8 cellular contexts compared by ENCODE assay signal in genomic region chr19:1406818-1407661, GRCh38. TPM values are rescaled to one million over a fixed set of nuclear protein-coding genes. Genes with fewer than 3 reads are reported as not detected.
DNase-seq lines count a peak whose midpoint lies in the region; ATAC-seq and TF ChIP-seq lines count a peak whose summit lies in the region.

DAZAP1 (plus strand) TSS chr19:1407586; CDS start chr19:1407774, 188 bp downstream.

- intact Hi-C loops in Panc1 (cut with micrococcal nuclease; ENCODE audit: unreplicated experiment) (no loop called here), esophagus muscularis mucosa (cut with DNase I) (loop anchor here (10.0 kb wide), 1 partner anchor 122 kb away; the partner anchor contains the start of gene EFNA2)

- H3K4me3 ChIP-seq in KMS-11 (IDR thresholded peaks at IDR 0.05; ENCODE audit: insufficient read depth, low read depth, low read length) (peak within 1 kb of the TSS; percentile 37), Panc1 (ENCODE audit: low read depth in 2 of 2, low read length in 2 of 2) (peak within 1 kb of the TSS; percentile 77), esophagus muscularis mucosa (peak within 1 kb of the TSS; percentile 89 to 100 (median 100))

- peak within 1 kb of the TSS; percentile 91 for H3K27ac ChIP-seq in KMS-11
- peak within 1 kb of the TSS; percentile 88 for H3K27ac ChIP-seq in Panc1 (ENCODE audit: low read length)
- H3K27ac ChIP-seq in esophagus muscularis mucosa (replicated peaks in 1 of 4): peak within 1 kb of the TSS; percentile 90 to 98 (median 96)

- TF ChIP-seq EP300 in esophagus muscularis mucosa (IDR thresholded peaks at IDR 0.05): no peak

- peak; percentile 40 for TF ChIP-seq POLR2A in esophagus muscularis mucosa (IDR thresholded peaks at IDR 0.05; ENCODE audit: low read depth)

- TF ChIP-seq CTCF in KMS-11 (conservative IDR thresholded peaks at IDR 0.05; ENCODE audit: low read depth, low read length): peak; percentile 80
- peak; percentile 70; the same call in 1 of the 2 replicates for TF ChIP-seq CTCF in Panc1 (IDR thresholded peaks at IDR 0.05)
- peak in 2 of 3 experiments; percentile 21 to 24 for TF ChIP-seq CTCF in esophagus muscularis mucosa (IDR thresholded peaks at IDR 0.05)

- no TSS peak for BruUV-seq in Panc1 (replicated peaks; lab: Mats Ljungman, UMichigan)

- H3K4me2 ChIP-seq in KMS-11: peak within 1 kb of the TSS; percentile 76

- peak within 1 kb of the TSS; percentile 99 for H3K9ac ChIP-seq in KMS-11

- H3K9me3 ChIP-seq in Panc1 (ENCODE audit: control insufficient read depth, insufficient read depth, low read depth, low read length): no peaks in the 10 kb centered on the region
- H3K9me3 ChIP-seq in esophagus muscularis mucosa: no peaks in the 10 kb centered on the region

- H2AFZ ChIP-seq in KMS-11 (ENCODE audit: low read depth): peak within 1 kb of the TSS; percentile 55; the same call in 1 of the 2 replicates

- H3K4me1 ChIP-seq in KMS-11 (ENCODE audit: low read depth, poor library complexity, severe bottlenecking): peaks cover 30% of the 10 kb centered on the region
- peaks cover 32% of the 10 kb centered on the region for H3K4me1 ChIP-seq in Panc1 (ENCODE audit: control insufficient read depth, insufficient read depth, low read length)
- peaks cover 36 to 57% (median 54%) of the 10 kb centered on the region in 4 donors for H3K4me1 ChIP-seq in esophagus muscularis mucosa

- H3K27me3 ChIP-seq in KMS-11 (ENCODE audit: insufficient read depth, low read depth): no peaks in the 10 kb centered on the region
- H3K27me3 ChIP-seq in Panc1 (ENCODE audit: control insufficient read depth, insufficient read depth, low read length): no peaks in the 10 kb centered on the region
- peaks cover 0 to 5% (median 0%) of the 10 kb centered on the region in 4 donors for H3K27me3 ChIP-seq in esophagus muscularis mucosa

- ATAC-seq in GM21723 (IDR thresholded peaks at IDR 0.05; ENCODE audit: unreplicated experiment) (peak; percentile 74), Panc1 (peak; percentile 87)

- DNase-seq in DMS53 treated with DMSO at 0.1 percent for 48 hours (lab: John Stamatoyannopoulos, UW; ENCODE audit: unreplicated experiment): peak; percentile 78
- peak; percentile 62 for DNase-seq in Panc1 (ENCODE audit: low read depth, low spot score)
- peak; percentile 99 to 100 for DNase-seq in activated T-cell treated with anti-CD3 and anti-CD28 coated beads, Interleukin-2, amount 50 U/mL, for 48 hours
- peak; percentile 99 for DNase-seq in esophagus muscularis mucosa (ENCODE audit: extremely low spot score)
- DNase-seq in myocyte (ENCODE audit: low read depth): peak; percentile 99
- peak; percentile 96 to 100 for DNase-seq in stimulated activated CD8-positive, alpha-beta memory T cell treated with anti-CD3 and anti-CD28 coated beads, Interleukin-7, amount 100 ng/mL, for 48 hours (ENCODE audit: extremely low read depth in 1 of 2, low read depth in 1 of 2)

- H4K20me1 ChIP-seq in KMS-11 (ENCODE audit: insufficient read depth): peaks cover 32% of the 10 kb centered on the region; the same call in 1 of the 2 replicates

- under 1% methylated on average over 56 of the region's 103 CpGs for WGBS in esophagus muscularis mucosa

- in situ Hi-C loops in Panc1 (cut with HindIII; ENCODE audit: low pct_unique_long_range_greater_than_20kb, low sequenced_read_pairs): no loop called here

- H3K79me2 ChIP-seq in KMS-11 (ENCODE audit: insufficient read depth, low read depth): peaks cover 42% of the 10 kb centered on the region

- POLR2A ChIA-PET in Panc1 (lab: Charles Lee): no interaction called here

- CTCF ChIA-PET in Panc1 (lab: Charles Lee): no interaction called here

- H3K36me3 ChIP-seq in KMS-11 (ENCODE audit: insufficient read depth) (no peaks in the 10 kb centered on the region), Panc1 (ENCODE audit: control insufficient read depth, insufficient read depth, low read length) (no peaks in the 10 kb centered on the region; the same call in 1 of the 2 replicates), esophagus muscularis mucosa (peaks cover 0 to 10% (median 0%) of the 10 kb centered on the region in 4 donors)

RNA-seq across cellular contexts. Expression of gene DAZAP1, which starts in this region (rescaled TPM):
- total RNA-seq in Panc1 (2021; ENCODE audit: unreplicated experiment) (195 TPM), esophagus muscularis mucosa (10 to 100 TPM; 44.9 to 79.4 (median 52.9) TPM), myocyte (48.2 and 61.5 TPM in 2 replicates)
- polyA plus RNA-seq in Panc1 (2012; ENCODE audit: insufficient read length): 137 TPM
- polyA plus RNA-seq in myocyte (2012): 61.3 TPM

Comparison
In these comparisons a context has a peak if more than half of its experiments do, and no peak if none do; other contexts are left out.
1. Peak in every context shown above with its lines: DNase-seq, ATAC-seq, H3K4me3 ChIP-seq and H3K27ac ChIP-seq.
2. H3K4me3 ChIP-seq: peak in every context shown above with its lines; median percentile 100 in esophagus muscularis mucosa; 77 in Panc1; 37 in KMS-11.
3. CTCF ChIP-seq: peak in every context shown above with its lines; median percentile 80 in KMS-11; 70 in Panc1; 22 in esophagus muscularis mucosa.